1 cellular context compared by ENCODE assay signal in genomic region chr1:41432481-41433280, GRCh38.
TF ChIP-seq lines count a peak whose summit lies in the region.

No MANE protein-coding gene starts in this region.

TF ChIP-seq in GM12878, 131 proteins besides CTCF, POLR2A, EP300 and RAD21 (continued from another document):
- TF ChIP-seq IRF3 (IDR thresholded peaks at IDR 0.05) = no peak
TF ChIP-seq in GM12878: peak in this region for 5.
